Comparison of ENCODE assay signal across 8 cellular contexts in genomic region chr4:69831646-69832325, GRCh38. TPM values are rescaled to one million over a fixed set of nuclear protein-coding genes. Genes with fewer than 3 reads are reported as not detected.
A peak's percentile ranks its signal among the peaks of the same experiment; 100 is the strongest.
DNase-seq lines count a peak whose midpoint lies in the region; ATAC-seq and TF ChIP-seq lines count a peak whose summit lies in the region.

No MANE protein-coding gene starts in this region.

- CTCF ChIA-PET in activated CD8-positive, alpha-beta memory T cell treated with anti-CD3 and anti-CD28 coated beads, Interleukin-2, amount 10 ng/mL, durations not matched to agents 7 days and 5 days (lab: Charles Lee): interaction anchor here (1.2 to 1.5 kb wide), 2 partner anchors 10 to 141 kb away, joined by 3 to 4 read pairs; no protein-coding TSS in a partner anchor

- H3K36me3 Mint-ChIP-seq in IgD-negative memory B cell: no peaks in the 10 kb centered on the region
- no peaks in the 10 kb centered on the region for H3K36me3 Mint-ChIP-seq in stimulated activated naive CD8-positive, alpha-beta T cell treated with anti-CD3 and anti-CD28 coated beads, Interleukin-15, Interleukin-2, amounts not matched to agents 100 ng/mL and 50 ng/mL, for 24 hours (ENCODE audit: low read depth)
- no peaks in the 10 kb centered on the region for H3K36me3 Mint-ChIP-seq in activated CD8-positive, alpha-beta memory T cell treated with anti-CD3 and anti-CD28 coated beads, Interleukin-2, amount 10 ng/mL, durations not matched to agents 7 days and 5 days

- ATAC-seq in GM21515 (IDR thresholded peaks at IDR 0.05; ENCODE audit: unreplicated experiment): peak; percentile 95
- no peak for ATAC-seq in activated CD8-positive, alpha-beta memory T cell treated with anti-CD3 and anti-CD28 coated beads, Interleukin-2, amount 10 ng/mL, durations not matched to agents 7 days and 5 days
- no peak for ATAC-seq in omental fat pad (ENCODE audit: low FRiP score)

- peaks cover 0 to under 1% (median 0%) of the 10 kb centered on the region in 3 donors for H3K9me3 Mint-ChIP-seq in IgD-negative memory B cell
- no peaks in the 10 kb centered on the region for H3K9me3 Mint-ChIP-seq in stimulated activated naive CD8-positive, alpha-beta T cell treated with anti-CD3 and anti-CD28 coated beads, Interleukin-15, Interleukin-2, amounts not matched to agents 100 ng/mL and 50 ng/mL, for 24 hours
- no peaks in the 10 kb centered on the region for H3K9me3 Mint-ChIP-seq in activated CD8-positive, alpha-beta memory T cell treated with anti-CD3 and anti-CD28 coated beads, Interleukin-2, amount 10 ng/mL, durations not matched to agents 7 days and 5 days (ENCODE audit: low read depth)

- DNase-seq in GM12865 (ENCODE audit: low read depth) (peak; percentile 74), erythroblast (lab: John Stamatoyannopoulos, UW) (peak; percentile 35 to 37), HuH-7.5 (ENCODE audit: low spot score) (no peak), omental fat pad (ENCODE audit: low spot score) (no peak)
- DNase-seq in activated CD8-positive, alpha-beta memory T cell treated with anti-CD3 and anti-CD28 coated beads, Interleukin-2, amount 10 ng/mL, durations not matched to agents 7 days and 5 days: no peak

- no peak overlapping the region for H3K27ac Mint-ChIP-seq in IgD-negative memory B cell
- peak overlapping the region; percentile 43 for H3K27ac Mint-ChIP-seq in stimulated activated naive CD8-positive, alpha-beta T cell treated with anti-CD3 and anti-CD28 coated beads, Interleukin-15, Interleukin-2, amounts not matched to agents 100 ng/mL and 50 ng/mL, for 24 hours
- no peak overlapping the region for H3K27ac Mint-ChIP-seq in activated CD8-positive, alpha-beta memory T cell treated with anti-CD3 and anti-CD28 coated beads, Interleukin-2, amount 10 ng/mL, durations not matched to agents 7 days and 5 days

- peaks cover 3% of the 10 kb centered on the region for H3K27me3 Mint-ChIP-seq in IgD-negative memory B cell
- H3K27me3 Mint-ChIP-seq in stimulated activated naive CD8-positive, alpha-beta T cell treated with anti-CD3 and anti-CD28 coated beads, Interleukin-15, Interleukin-2, amounts not matched to agents 100 ng/mL and 50 ng/mL, for 24 hours: peaks cover 3% of the 10 kb centered on the region
- H3K27me3 Mint-ChIP-seq in activated CD8-positive, alpha-beta memory T cell treated with anti-CD3 and anti-CD28 coated beads, Interleukin-2, amount 10 ng/mL, durations not matched to agents 7 days and 5 days: no peaks in the 10 kb centered on the region

- peaks cover 0 to 1% (median 0%) of the 10 kb centered on the region in 3 donors for H3K4me1 Mint-ChIP-seq in IgD-negative memory B cell
- peaks cover 12% of the 10 kb centered on the region for H3K4me1 Mint-ChIP-seq in stimulated activated naive CD8-positive, alpha-beta T cell treated with anti-CD3 and anti-CD28 coated beads, Interleukin-15, Interleukin-2, amounts not matched to agents 100 ng/mL and 50 ng/mL, for 24 hours (ENCODE audit: low read depth)
- H3K4me1 Mint-ChIP-seq in activated CD8-positive, alpha-beta memory T cell treated with anti-CD3 and anti-CD28 coated beads, Interleukin-2, amount 10 ng/mL, durations not matched to agents 7 days and 5 days: peaks cover 2% of the 10 kb centered on the region

- H3K4me3 ChIP-seq in GM12865 (ENCODE audit: low read depth, low read length): peak overlapping the region; percentile 29

- TF ChIP-seq POLR2A in erythroblast (IDR thresholded peaks at IDR 0.05; ENCODE audit: low read length): no peak

- peak overlapping the region; percentile 23 to 94 (median 71) for H3K4me3 Mint-ChIP-seq in IgD-negative memory B cell
- H3K4me3 Mint-ChIP-seq in stimulated activated naive CD8-positive, alpha-beta T cell treated with anti-CD3 and anti-CD28 coated beads, Interleukin-15, Interleukin-2, amounts not matched to agents 100 ng/mL and 50 ng/mL, for 24 hours: peak overlapping the region; percentile 82
- H3K4me3 Mint-ChIP-seq in activated CD8-positive, alpha-beta memory T cell treated with anti-CD3 and anti-CD28 coated beads, Interleukin-2, amount 10 ng/mL, durations not matched to agents 7 days and 5 days: no peak overlapping the region

- TF ChIP-seq CTCF in GM12865 (IDR thresholded peaks at IDR 0.05; ENCODE audit: insufficient read depth, low read depth, low read length, missing control alignments): no peak
- no peak for TF ChIP-seq CTCF in omental fat pad (IDR thresholded peaks at IDR 0.05)

RNA-seq across cellular contexts. Expression of gene SULT1E1, which starts 28.2 kb away (rescaled TPM):
- polyA plus RNA-seq in IgD-negative memory B cell: not detected
- not detected for total RNA-seq in activated CD8-positive, alpha-beta memory T cell treated with anti-CD3 and anti-CD28 coated beads, Interleukin-2, amount 10 ng/mL, durations not matched to agents 7 days and 5 days
- total RNA-seq in omental fat pad: not detected

Comparison
In these comparisons a context has a peak if more than half of its experiments do, and no peak if none do; other contexts are left out.
1. DNase-seq: peak in GM12865 (single experiment) and erythroblast (2 of 2); none in activated CD8-positive, alpha-beta memory T cell treated with anti-CD3 and anti-CD28 coated beads, Interleukin-2, amount 10 ng/mL, durations not matched to agents 7 days and 5 days (single experiment), HuH-7.5 (single experiment) and omental fat pad (single experiment).